Comparison of ENCODE assay signal across 8 cellular contexts in the genomic region with DNA sequence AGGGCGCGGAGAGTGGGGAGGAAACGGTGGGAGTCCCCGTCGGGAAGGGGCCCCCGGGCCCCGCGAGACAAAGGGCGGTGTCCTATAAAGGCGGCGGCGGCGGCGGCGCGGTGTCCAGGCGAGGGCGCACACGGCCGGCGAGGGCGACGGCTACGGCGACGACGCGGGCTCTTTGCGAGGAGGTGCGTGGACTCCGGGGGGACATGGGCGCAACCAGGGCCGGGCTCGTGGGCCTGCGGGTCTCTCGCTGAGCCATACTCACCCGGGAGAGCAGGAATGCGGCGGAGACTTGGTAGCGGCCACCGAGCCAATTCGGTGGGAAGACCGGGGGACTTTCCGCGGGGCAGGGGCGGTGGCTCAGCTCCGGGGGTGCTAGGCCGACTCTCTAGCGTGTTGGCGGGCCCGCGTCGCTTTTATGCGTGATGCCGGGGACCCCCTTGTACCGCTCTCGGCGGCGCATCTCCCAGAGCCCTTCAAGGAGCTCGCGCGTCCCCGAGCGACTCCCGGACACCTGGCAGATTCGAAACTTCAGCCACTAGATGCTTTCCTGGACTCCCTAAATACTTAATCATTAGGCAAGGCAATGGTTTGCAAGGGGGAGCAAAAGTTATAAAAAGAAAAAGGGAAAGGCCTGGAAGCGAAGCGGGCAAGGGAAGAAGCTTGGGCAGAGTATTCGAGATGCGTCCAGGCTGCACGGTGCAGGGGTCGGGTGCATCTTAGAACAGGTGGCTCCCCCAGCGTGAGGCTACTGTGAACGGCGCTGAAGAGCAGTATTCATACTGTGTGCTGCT. TPM values are rescaled to one million over a fixed set of nuclear protein-coding genes. Genes with fewer than 3 reads are reported as not detected.
DNase-seq lines count a peak whose midpoint lies in the region; ATAC-seq and TF ChIP-seq lines count a peak whose summit lies in the region.

No MANE protein-coding gene starts in this region.

- no peak overlapping the region for H3K27ac ChIP-seq in hepatocyte

- peak overlapping the region; percentile 100 for H3K4me2 ChIP-seq in hepatocyte

- peak overlapping the region; percentile 70 for H3K4me3 Mint-ChIP-seq in activated naive CD8-positive, alpha-beta T cell treated with anti-CD3 and anti-CD28 coated beads for 36 hours

- ATAC-seq in GM21529 (IDR thresholded peaks at IDR 0.05; ENCODE audit: unreplicated experiment) (peak; percentile 72), GM19455 (IDR thresholded peaks at IDR 0.05; ENCODE audit: unreplicated experiment) (no peak)

- TF ChIP-seq POLR2A in NB4 (IDR thresholded peaks at IDR 0.05; ENCODE audit: extremely low read depth, insufficient read length): no peak

- H3K36me3 Mint-ChIP-seq in activated naive CD8-positive, alpha-beta T cell treated with anti-CD3 and anti-CD28 coated beads for 36 hours: no peaks in the 10 kb centered on the region

- H3K36me3 ChIP-seq in hepatocyte (replicated peaks; ENCODE audit: insufficient read depth, low read depth): no peaks in the 10 kb centered on the region

- H3K9me3 Mint-ChIP-seq in activated naive CD8-positive, alpha-beta T cell treated with anti-CD3 and anti-CD28 coated beads for 36 hours: no peaks in the 10 kb centered on the region

- H3K9me2 ChIP-seq in hepatocyte (replicated peaks; ENCODE audit: insufficient read depth): no peaks in the 10 kb centered on the region

- peaks cover 7% of the 10 kb centered on the region for H3K4me1 Mint-ChIP-seq in activated naive CD8-positive, alpha-beta T cell treated with anti-CD3 and anti-CD28 coated beads for 36 hours

- no peaks in the 10 kb centered on the region for H3K4me1 ChIP-seq in hepatocyte (ENCODE audit: insufficient read depth)

- H3K9me3 ChIP-seq in hepatocyte (ENCODE audit: low read depth): no peaks in the 10 kb centered on the region

- H3K4me3 ChIP-seq in NB4 (ENCODE audit: low read depth, low read length): no peak overlapping the region
- H3K4me3 ChIP-seq in hepatocyte: peak overlapping the region; percentile 58
- peak overlapping the region; percentile 50 for H3K4me3 ChIP-seq in skeletal muscle cell (ENCODE audit: low read depth, low read length)

- H3K27ac Mint-ChIP-seq in activated naive CD8-positive, alpha-beta T cell treated with anti-CD3 and anti-CD28 coated beads for 36 hours: no peak overlapping the region

- H2AFZ ChIP-seq in hepatocyte: peak overlapping the region; percentile 98

- 5% methylated on average over 69 of the region's 75 CpGs for WGBS in hepatocyte (ENCODE audit: low lambda C conversion rate, missing lambda C conversion rate)

- H4K20me1 ChIP-seq in hepatocyte (ENCODE audit: insufficient read depth, poor library complexity, severe bottlenecking): no peaks in the 10 kb centered on the region

- H3K27me3 Mint-ChIP-seq in activated naive CD8-positive, alpha-beta T cell treated with anti-CD3 and anti-CD28 coated beads for 36 hours: peaks cover 49% of the 10 kb centered on the region

- peak; percentile 30 for DNase-seq in ELR (ENCODE audit: low read depth)
- peak; percentile 47 for DNase-seq in NB4 (ENCODE audit: low read depth)
- DNase-seq in activated naive CD8-positive, alpha-beta T cell treated with anti-CD3 and anti-CD28 coated beads for 36 hours: peak; percentile 10
- peak; percentile 62 for DNase-seq in hepatocyte (ENCODE audit: low spot score)
- DNase-seq in skeletal muscle cell (ENCODE audit: low read depth): no peak
- DNase-seq in SKM-1 (lab: John Stamatoyannopoulos, UW; ENCODE audit: unreplicated experiment): no peak

- no peaks in the 10 kb centered on the region for H3K79me2 ChIP-seq in hepatocyte

- no peak for TF ChIP-seq CTCF in NB4 (IDR thresholded peaks at IDR 0.05; ENCODE audit: low read depth, low read length)
- peak; percentile 39 for TF ChIP-seq CTCF in hepatocyte (IDR thresholded peaks at IDR 0.05; ENCODE audit: poor library complexity)

- H3K27me3 ChIP-seq in hepatocyte: peaks cover 28% of the 10 kb centered on the region

RNA-seq across cellular contexts. Expression of a gene that starts 5.9 kb away (rescaled TPM):
- not detected for total RNA-seq in activated naive CD8-positive, alpha-beta T cell treated with anti-CD3 and anti-CD28 coated beads for 36 hours
- not detected in 2 replicates for total RNA-seq in hepatocyte
- polyA plus RNA-seq in hepatocyte: 0.50 TPM in 1 of 2 replicates, not detected in the other

RNA-seq across cellular contexts. Expression of a gene that starts 38.0 kb away (rescaled TPM):
- total RNA-seq in activated naive CD8-positive, alpha-beta T cell treated with anti-CD3 and anti-CD28 coated beads for 36 hours: 10 to 100 TPM; 16.8 to 17.8 TPM
- 28.4 and 33.0 TPM in 2 replicates for total RNA-seq in hepatocyte
- polyA plus RNA-seq in hepatocyte: 14.2 and 22.0 TPM in 2 replicates

Comparison
In these comparisons a context has a peak if more than half of its experiments do, and no peak if none do; other contexts are left out.
1. DNase-seq: peak in ELR (single experiment), NB4 (single experiment), activated naive CD8-positive, alpha-beta T cell treated with anti-CD3 and anti-CD28 coated beads for 36 hours (single experiment) and hepatocyte (single experiment); none in skeletal muscle cell (single experiment) and SKM-1 (single experiment).